Comparison of ENCODE assay signal across 8 cellular contexts in genomic region chr7:149799397-149800168, GRCh38. TPM values are rescaled to one million over a fixed set of nuclear protein-coding genes. Genes with fewer than 3 reads are reported as not detected.
DNase-seq lines count a peak whose midpoint lies in the region; ATAC-seq and TF ChIP-seq lines count a peak whose summit lies in the region.

No MANE protein-coding gene starts in this region.

- H3K9me3 ChIP-seq in OCI-LY7 (ENCODE audit: low read length) = no peaks in the 10 kb centered on the region

- no peak for ATAC-seq in HG03469 (IDR thresholded peaks at IDR 0.05; ENCODE audit: unreplicated experiment)
- ATAC-seq in GM18502 (IDR thresholded peaks at IDR 0.05; ENCODE audit: poor library complexity, unreplicated experiment) = no peak

- DNase-seq in NCI-H1092 treated with DMSO at 0.1 percent for 48 hours (lab: John Stamatoyannopoulos, UW) = peak; percentile 15
- DNase-seq in NCI-H1092 (lab: John Stamatoyannopoulos, UW) = no peak
- peak; percentile 63 for DNase-seq in OCI-LY7 (ENCODE audit: low spot score)
- peak; percentile 60 for DNase-seq in activated naive CD4-positive, alpha-beta T cell treated with anti-CD3 and anti-CD28 coated beads, Interleukin-2, amount 50 U/mL, for 16 hours
- peak; percentile 27 for DNase-seq in mucosa of gallbladder (ENCODE audit: low spot score)
- DNase-seq in SK-N-DZ (ENCODE audit: low spot score) = no peak

- no peaks in the 10 kb centered on the region for H3K36me3 ChIP-seq in OCI-LY7 (ENCODE audit: insufficient read depth, low read length)

- no peak overlapping the region for H3K4me2 ChIP-seq in OCI-LY7 (ENCODE audit: low read length)

- H3K27ac ChIP-seq in OCI-LY7 (ENCODE audit: low read depth, low read length, poor library complexity, severe bottlenecking) = no peak overlapping the region

- H2AFZ ChIP-seq in OCI-LY7 (ENCODE audit: low read length) = no peak overlapping the region

- H3K9me2 ChIP-seq in OCI-LY7 (ENCODE audit: insufficient read depth, low read length) = no peaks in the 10 kb centered on the region

- no peaks in the 10 kb centered on the region for H3K4me1 ChIP-seq in OCI-LY7 (ENCODE audit: insufficient read depth, low read length, poor library complexity, severe bottlenecking)

- no peaks in the 10 kb centered on the region for H3K79me2 ChIP-seq in OCI-LY7 (ENCODE audit: insufficient read depth, low read depth, low read length)

- H4K20me1 ChIP-seq in OCI-LY7 (ENCODE audit: insufficient read depth, low read length) = no peaks in the 10 kb centered on the region

- POLR2A ChIA-PET in OCI-LY7 (lab: Charles Lee) = no interaction called here

- TF ChIP-seq CTCF in OCI-LY7 (conservative IDR thresholded peaks at IDR 0.05; ENCODE audit: low read length) = peak; percentile 82

- BruUV-seq in OCI-LY7 (replicated peaks; lab: Mats Ljungman, UMichigan) = no TSS peak

- CTCF ChIA-PET in OCI-LY7 (lab: Charles Lee; ENCODE audit: unreplicated experiment) = interaction anchor here (1.1 kb wide), 1 partner anchor 18 kb away, joined by 4 read pairs; no protein-coding TSS in a partner anchor

- intact Hi-C loops in OCI-LY7 (cut with micrococcal nuclease; ENCODE audit: unreplicated experiment) = loop anchor here (1.0 kb wide), 1 partner anchor 137 kb away; no protein-coding TSS in a partner anchor

- H3K4me3 ChIP-seq in OCI-LY7 (ENCODE audit: low read depth, low read length, poor library complexity, severe bottlenecking) = no peak overlapping the region

RNA-seq across cellular contexts. Expression of gene ZNF467, which starts 26.2 kb away (rescaled TPM):
- total RNA-seq in OCI-LY7 (2014; rRNA removed; shearing (Covaris generic)) = 0.22 TPM in 1 of 2 replicates, not detected in the other
- total RNA-seq in OCI-LY7 (2022) (0.40 TPM in 1 of 2 replicates, not detected in the other), mucosa of gallbladder (31.1 TPM)
- 1.1 and 1.6 TPM in 2 replicates for polyA plus RNA-seq in SK-N-DZ (2014; cell fraction: cytosol; rRNA removed)
- 2.3 and 3.0 TPM in 2 replicates for polyA plus RNA-seq in SK-N-DZ (2014; cell fraction: nucleus; rRNA removed)

RNA-seq across cellular contexts. Expression of gene ZNF862, which starts 38.6 kb away (rescaled TPM):
- total RNA-seq in OCI-LY7 (2014; rRNA removed; shearing (Covaris generic)) = 7.9 and 9.2 TPM in 2 replicates
- total RNA-seq in OCI-LY7 (2022) (9.1 and 12.1 TPM in 2 replicates), mucosa of gallbladder (31.3 TPM)
- polyA plus RNA-seq in SK-N-DZ (2014; cell fraction: cytosol; rRNA removed) = 2.1 and 6.1 TPM in 2 replicates
- polyA plus RNA-seq in SK-N-DZ (2014; cell fraction: nucleus; rRNA removed) = 4.3 and 10.7 TPM in 2 replicates

Comparison
In these comparisons a context has a peak if more than half of its experiments do, and no peak if none do; other contexts are left out.
1. DNase-seq: peak in NCI-H1092 treated with DMSO at 0.1 percent for 48 hours (single experiment), OCI-LY7 (single experiment), activated naive CD4-positive, alpha-beta T cell treated with anti-CD3 and anti-CD28 coated beads, Interleukin-2, amount 50 U/mL, for 16 hours (single experiment) and mucosa of gallbladder (single experiment); none in NCI-H1092 (single experiment) and SK-N-DZ (single experiment).
2. RNA of gene ZNF467, which starts 26.2 kb away (total RNA-seq): 31.1 TPM in mucosa of gallbladder (single experiment); 0.22 to 0.40 TPM in OCI-LY7; every median in the first group is over 10 times any median in the second.